In the genomic region with DNA sequence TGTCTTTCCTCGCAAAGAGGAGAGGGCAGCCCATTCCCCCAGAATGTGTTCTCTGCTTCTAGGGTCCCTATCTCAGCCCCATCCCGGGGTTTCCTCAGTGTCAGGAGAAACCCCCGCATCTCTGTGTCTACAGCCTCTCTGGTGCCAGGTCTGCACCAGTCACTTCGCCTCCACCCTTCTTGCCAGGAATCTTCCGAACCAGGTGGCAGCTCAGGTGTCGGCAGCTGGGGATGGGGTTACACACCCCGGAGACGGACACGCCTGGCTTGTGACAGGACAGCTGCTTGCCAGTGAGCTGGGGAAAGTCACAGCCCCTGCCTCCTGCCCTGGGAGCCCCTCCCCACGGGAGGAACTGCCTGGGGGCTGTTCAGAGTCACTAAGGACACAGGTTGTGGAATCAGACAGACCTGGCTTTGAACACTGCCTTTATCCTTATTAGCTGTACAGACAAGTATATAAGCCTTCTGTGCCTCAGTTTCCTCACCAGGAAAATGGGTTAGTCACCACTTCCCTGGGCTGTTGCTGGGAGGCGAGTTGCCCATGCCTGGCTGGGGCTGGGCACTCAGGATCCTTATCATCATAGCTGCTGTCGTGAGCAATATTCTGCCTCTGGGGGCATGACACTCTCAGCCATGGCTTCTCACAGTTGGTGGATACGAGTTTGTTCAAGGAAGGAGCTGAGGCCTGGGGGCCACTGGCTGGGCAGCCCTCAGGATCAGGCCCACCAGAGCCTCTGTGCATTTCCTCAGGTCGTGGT, we compare ENCODE assay signal across 22 cellular contexts. TPM values are rescaled to one million over a fixed set of nuclear protein-coding genes. Genes with fewer than 3 reads are reported as not detected.
A peak's percentile ranks its signal among the peaks of the same experiment; 100 is the strongest.
DNase-seq lines count a peak whose midpoint lies in the region; ATAC-seq, FAIRE-seq and TF ChIP-seq lines count a peak whose summit lies in the region.
"Had no signal": no experiment of that assay in that cellular context is flagged by ENCODE, and none has a peak within 500 bp of the region (broad histone marks: within the 10 kb centered on the region; RNA-seq: fewer than 3 reads in every experiment).

No MANE protein-coding gene starts in this region.

- DNase-seq in 8988T (peak; percentile 19), DMS79 treated with DMSO at 0.1 percent for 48 hours (lab: John Stamatoyannopoulos, UW) (peak; percentile 74), NCI-H510A treated with DMSO at 0.1 percent for 48 hours (lab: John Stamatoyannopoulos, UW) (peak; percentile 69), keratinocyte (ENCODE audit: low read depth, low spot score) (no peak), hypothalamus (lab: John Stamatoyannopoulos, UW) (no peak), ACHN (no peak)
- DNase-seq: activated CD4-positive, alpha-beta T cell treated with anti-CD3 and anti-CD28 coated beads for 1 hour; activated naive CD4-positive, alpha-beta T cell treated with anti-CD3 and anti-CD28 coated beads for 36 hours; activated T-cell treated with anti-CD3 and anti-CD28 coated beads, Interleukin-2, amount 50 U/mL, for 24 hours; CD4-positive, CD25-positive, alpha-beta regulatory T cell; DND-41; NCI-H1105 treated with DMSO at 0.1 percent for 48 hours; NCI-H345; SW 1271; tibial artery had no signal

- H3K27me3 ChIP-seq in keratinocyte (ENCODE audit: control insufficient read depth, extremely low read depth, insufficient read depth, low read length), result no peaks in the 10 kb centered on the region
- H3K27me3 ChIP-seq: tibial artery had no signal

- H3K27ac ChIP-seq in keratinocyte (ENCODE audit: control insufficient read depth, insufficient read depth, low read length), result no peak overlapping the region
- H3K27ac ChIP-seq: tibial artery had no signal

- H2AFZ ChIP-seq in keratinocyte (ENCODE audit: control insufficient read depth, low read length), result no peak overlapping the region

- H3K4me1 ChIP-seq in keratinocyte (ENCODE audit: control insufficient read depth, extremely low read depth, insufficient read depth, low read length), result peaks cover 32% of the 10 kb centered on the region
- H3K4me1 ChIP-seq: HAP-1 had no signal

- peak overlapping the region; percentile 33 for H3K9ac ChIP-seq in keratinocyte (ENCODE audit: control insufficient read depth, extremely low read depth, insufficient read depth, low read length)

- peaks cover 3% of the 10 kb centered on the region in 2 experiments for H3K36me3 ChIP-seq in keratinocyte (ENCODE audit: control insufficient read depth in 2 of 2, extremely low read depth in 1 of 2, insufficient read depth in 2 of 2, low read length in 2 of 2)
- H3K36me3 ChIP-seq: HAP-1 had no signal

- ATAC-seq in HG03025 (IDR thresholded peaks at IDR 0.05; ENCODE audit: low FRiP score, unreplicated experiment), result no peak
- ATAC-seq in GM18858 (IDR thresholded peaks at IDR 0.05; ENCODE audit: unreplicated experiment), result no peak
- ATAC-seq: left colon; stimulated activated effector memory CD8-positive, alpha-beta T cell treated with anti-CD3 and anti-CD28 coated beads, Interleukin-12 subunit alpha, Interleukin-12 subunit beta, amount 100 ng/mL, for 72 hours had no signal

- FAIRE-seq in keratinocyte (lab: Jason Lieb, UNC), result no peak
- FAIRE-seq: frontal cortex, GM12892 had no signal

- dilution Hi-C loops in keratinocyte (cut with MboI; ENCODE audit: extremely low pct_ligation_motif_present, low sequenced_read_pairs), result no loop called here

- H4K20me1 ChIP-seq in keratinocyte (ENCODE audit: control insufficient read depth, extremely low read depth, insufficient read depth, low read length), result no peaks in the 10 kb centered on the region

- H3K4me2 ChIP-seq in keratinocyte (ENCODE audit: control insufficient read depth, extremely low read depth, insufficient read depth, low read depth, low read length), result no peak overlapping the region

- H3K9me1 ChIP-seq in keratinocyte (ENCODE audit: control insufficient read depth, extremely low read depth, insufficient read depth, low read length), result peaks cover 3% of the 10 kb centered on the region

- H3K4me3 ChIP-seq in keratinocyte (ENCODE audit: control insufficient read depth in 2 of 3, extremely low read depth in 1 of 3, insufficient read depth in 2 of 3, low read depth in 1 of 3, low read length in 3 of 3), result no peak overlapping the region
- H3K4me3 ChIP-seq: HAP-1, tibial artery had no signal

- in situ Hi-C loops in ACHN (cut with HindIII; ENCODE audit: low pct_ligation_motif_present, low pct_unique_long_range_greater_than_20kb, low sequenced_read_pairs), result no loop called here

- H3K79me2 ChIP-seq in keratinocyte (ENCODE audit: control insufficient read depth, insufficient read depth, low read length), result peaks cover 64% of the 10 kb centered on the region

- no peak for TF ChIP-seq CTCF in keratinocyte (optimal IDR thresholded peaks at IDR 0.05 in 1 of 3, IDR thresholded peaks at IDR 0.05 in 1 of 3, conservative IDR thresholded peaks at IDR 0.05 in 1 of 3; ENCODE audit: extremely low read depth in 1 of 3, insufficient read depth in 2 of 3, low read length in 3 of 3)

- H3K9me3 ChIP-seq in keratinocyte (ENCODE audit: control insufficient read depth, low read depth, low read length), result no peaks in the 10 kb centered on the region
- H3K9me3 ChIP-seq: HAP-1, tibial artery had no signal

RNA-seq across cellular contexts. Expression of gene HIP1R, which starts 10.8 kb away (rescaled TPM):
- polyA plus RNA-seq in keratinocyte, result 19.4 to 31.8 TPM (median 23.0 TPM) in 3 replicates
- 39.4 TPM for polyA plus RNA-seq in keratinocyte (2011; ENCODE audit: low read depth)
- polyA plus RNA-seq in keratinocyte (2011; cell fraction: cytosol; rRNA removed), result 10.1 and 13.0 TPM in 2 replicates
- polyA plus RNA-seq in keratinocyte (2011; cell fraction: nucleus; rRNA removed), result 69.4 and 79.4 TPM in 2 replicates
- 21.9 and 45.2 TPM in 2 replicates for polyA plus RNA-seq in keratinocyte (2012; ENCODE audit: low replicate concordance)
- polyA minus RNA-seq in keratinocyte, result 42.9 to 79.9 TPM (median 43.5 TPM) in 3 replicates
- 16.3 TPM for polyA minus RNA-seq in keratinocyte (2011; cell fraction: cytosol; rRNA and poly(A)+ RNA removed)
- 36.1 and 37.4 TPM in 2 replicates for polyA minus RNA-seq in keratinocyte (2011; cell fraction: nucleus; rRNA and poly(A)+ RNA removed)

RNA-seq across cellular contexts. Expression of gene VPS37B, which starts 49.9 kb away (rescaled TPM):
- polyA plus RNA-seq in keratinocyte, result 29.3 to 85.5 TPM (median 34.1 TPM) in 3 replicates
- 22.7 TPM for polyA plus RNA-seq in keratinocyte (2011; ENCODE audit: low read depth)
- polyA plus RNA-seq in keratinocyte (2011; cell fraction: cytosol; rRNA removed), result 47.2 and 61.5 TPM in 2 replicates
- polyA plus RNA-seq in keratinocyte (2011; cell fraction: nucleus; rRNA removed), result 73.8 and 86.1 TPM in 2 replicates
- 37.9 and 59.4 TPM in 2 replicates for polyA plus RNA-seq in keratinocyte (2012; ENCODE audit: low replicate concordance)
- 24.4 to 39.4 TPM (median 29.8 TPM) in 3 replicates for polyA minus RNA-seq in keratinocyte
- 77.5 TPM for polyA minus RNA-seq in keratinocyte (2011; cell fraction: cytosol; rRNA and poly(A)+ RNA removed)
- 33.3 and 50.4 TPM in 2 replicates for polyA minus RNA-seq in keratinocyte (2011; cell fraction: nucleus; rRNA and poly(A)+ RNA removed)

Comparison
In these comparisons a context has a peak if more than half of its experiments do, and no peak if none do; other contexts are left out.
1. DNase-seq: peak in 8988T (single experiment), DMS79 treated with DMSO at 0.1 percent for 48 hours (single experiment) and NCI-H510A treated with DMSO at 0.1 percent for 48 hours (single experiment); none in keratinocyte (single experiment), hypothalamus (0 of 51) and ACHN (single experiment).